ENCODE assay signal across 1 cellular context in the genomic region with DNA sequence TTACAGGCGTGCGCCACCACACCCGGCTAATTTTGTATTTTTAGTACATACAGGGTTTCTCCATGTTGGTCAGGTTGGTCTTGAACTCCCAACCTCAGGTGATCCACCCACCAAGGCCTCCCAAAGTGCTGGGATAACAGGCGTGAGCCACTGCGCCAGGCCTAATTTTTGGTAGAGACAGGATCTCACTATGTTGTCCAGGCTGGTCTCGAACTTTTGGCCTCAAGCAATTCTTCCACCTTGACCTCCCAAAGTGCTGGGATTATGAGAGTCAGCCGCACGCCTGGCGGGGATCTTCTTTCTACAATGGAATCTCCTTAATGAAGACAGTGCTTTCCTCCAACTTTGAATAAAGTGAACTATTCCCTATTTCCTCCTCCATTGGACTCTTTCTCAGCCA.
TF ChIP-seq lines count a peak whose summit lies in the region.

No MANE protein-coding gene starts in this region.

TF ChIP-seq in GM23338, 12 proteins besides CTCF, POLR2A, EP300 and RAD21:
- TF ChIP-seq EZH2phosphoT487 (IDR thresholded peaks at IDR 0.05; ENCODE audit: unreplicated experiment) (no peak), JUNB (IDR thresholded peaks at IDR 0.05; ENCODE audit: unreplicated experiment) (no peak), EZH2 (IDR thresholded peaks at IDR 0.05; ENCODE audit: low read depth, unreplicated experiment) (no peak), STAT1 (IDR thresholded peaks at IDR 0.05; ENCODE audit: unreplicated experiment) (no peak), ZNF331 (CRISPR knock-in tag; IDR thresholded peaks at IDR 0.05; ENCODE audit: low read depth) (no peak), ZNF114 (CRISPR knock-in tag; IDR thresholded peaks at IDR 0.05) (no peak)
- TF ChIP-seq, protein P1, sequence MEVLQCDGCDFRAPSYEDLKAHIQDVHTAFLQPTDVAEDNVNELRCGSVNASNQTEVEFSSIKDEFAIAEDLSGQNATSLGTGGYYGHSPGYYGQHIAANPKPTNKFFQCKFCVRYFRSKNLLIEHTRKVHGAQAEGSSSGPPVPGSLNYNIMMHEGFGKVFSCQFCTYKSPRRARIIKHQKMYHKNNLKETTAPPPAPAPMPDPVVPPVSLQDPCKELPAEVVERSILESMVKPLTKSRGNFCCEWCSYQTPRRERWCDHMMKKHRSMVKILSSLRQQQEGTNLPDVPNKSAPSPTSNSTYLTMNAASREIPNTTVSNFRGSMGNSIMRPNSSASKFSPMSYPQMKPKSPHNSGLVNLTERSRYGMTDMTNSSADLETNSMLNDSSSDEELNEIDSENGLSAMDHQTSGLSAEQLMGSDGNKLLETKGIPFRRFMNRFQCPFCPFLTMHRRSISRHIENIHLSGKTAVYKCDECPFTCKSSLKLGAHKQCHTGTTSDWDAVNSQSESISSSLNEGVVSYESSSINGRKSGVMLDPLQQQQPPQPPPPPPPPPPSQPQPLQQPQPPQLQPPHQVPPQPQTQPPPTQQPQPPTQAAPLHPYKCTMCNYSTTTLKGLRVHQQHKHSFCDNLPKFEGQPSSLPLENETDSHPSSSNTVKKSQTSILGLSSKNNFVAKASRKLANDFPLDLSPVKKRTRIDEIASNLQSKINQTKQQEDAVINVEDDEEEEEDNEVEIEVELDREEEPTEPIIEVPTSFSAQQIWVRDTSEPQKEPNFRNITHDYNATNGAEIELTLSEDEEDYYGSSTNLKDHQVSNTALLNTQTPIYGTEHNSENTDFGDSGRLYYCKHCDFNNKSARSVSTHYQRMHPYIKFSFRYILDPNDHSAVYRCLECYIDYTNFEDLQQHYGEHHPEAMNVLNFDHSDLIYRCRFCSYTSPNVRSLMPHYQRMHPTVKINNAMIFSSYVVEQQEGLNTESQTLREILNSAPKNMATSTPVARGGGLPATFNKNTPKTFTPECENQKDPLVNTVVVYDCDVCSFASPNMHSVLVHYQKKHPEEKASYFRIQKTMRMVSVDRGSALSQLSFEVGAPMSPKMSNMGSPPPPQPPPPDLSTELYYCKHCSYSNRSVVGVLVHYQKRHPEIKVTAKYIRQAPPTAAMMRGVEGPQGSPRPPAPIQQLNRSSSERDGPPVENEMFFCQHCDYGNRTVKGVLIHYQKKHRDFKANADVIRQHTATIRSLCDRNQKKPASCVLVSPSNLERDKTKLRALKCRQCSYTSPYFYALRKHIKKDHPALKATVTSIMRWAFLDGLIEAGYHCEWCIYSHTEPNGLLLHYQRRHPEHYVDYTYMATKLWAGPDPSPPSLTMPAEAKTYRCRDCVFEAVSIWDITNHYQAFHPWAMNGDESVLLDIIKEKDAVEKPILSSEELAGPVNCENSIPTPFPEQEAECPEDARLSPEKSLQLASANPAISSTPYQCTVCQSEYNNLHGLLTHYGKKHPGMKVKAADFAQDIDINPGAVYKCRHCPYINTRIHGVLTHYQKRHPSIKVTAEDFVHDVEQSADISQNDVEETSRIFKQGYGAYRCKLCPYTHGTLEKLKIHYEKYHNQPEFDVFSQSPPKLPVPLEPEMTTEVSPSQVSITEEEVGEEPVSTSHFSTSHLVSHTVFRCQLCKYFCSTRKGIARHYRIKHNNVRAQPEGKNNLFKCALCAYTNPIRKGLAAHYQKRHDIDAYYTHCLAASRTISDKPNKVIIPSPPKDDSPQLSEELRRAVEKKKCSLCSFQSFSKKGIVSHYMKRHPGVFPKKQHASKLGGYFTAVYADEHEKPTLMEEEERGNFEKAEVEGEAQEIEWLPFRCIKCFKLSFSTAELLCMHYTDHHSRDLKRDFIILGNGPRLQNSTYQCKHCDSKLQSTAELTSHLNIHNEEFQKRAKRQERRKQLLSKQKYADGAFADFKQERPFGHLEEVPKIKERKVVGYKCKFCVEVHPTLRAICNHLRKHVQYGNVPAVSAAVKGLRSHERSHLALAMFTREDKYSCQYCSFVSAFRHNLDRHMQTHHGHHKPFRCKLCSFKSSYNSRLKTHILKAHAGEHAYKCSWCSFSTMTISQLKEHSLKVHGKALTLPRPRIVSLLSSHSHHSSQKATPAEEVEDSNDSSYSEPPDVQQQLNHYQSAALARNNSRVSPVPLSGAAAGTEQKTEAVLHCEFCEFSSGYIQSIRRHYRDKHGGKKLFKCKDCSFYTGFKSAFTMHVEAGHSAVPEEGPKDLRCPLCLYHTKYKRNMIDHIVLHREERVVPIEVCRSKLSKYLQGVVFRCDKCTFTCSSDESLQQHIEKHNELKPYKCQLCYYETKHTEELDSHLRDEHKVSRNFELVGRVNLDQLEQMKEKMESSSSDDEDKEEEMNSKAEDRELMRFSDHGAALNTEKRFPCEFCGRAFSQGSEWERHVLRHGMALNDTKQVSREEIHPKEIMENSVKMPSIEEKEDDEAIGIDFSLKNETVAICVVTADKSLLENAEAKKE (CRISPR knock-in tag; IDR thresholded peaks at IDR 0.05) = no peak
- TF ChIP-seq, protein P2, sequence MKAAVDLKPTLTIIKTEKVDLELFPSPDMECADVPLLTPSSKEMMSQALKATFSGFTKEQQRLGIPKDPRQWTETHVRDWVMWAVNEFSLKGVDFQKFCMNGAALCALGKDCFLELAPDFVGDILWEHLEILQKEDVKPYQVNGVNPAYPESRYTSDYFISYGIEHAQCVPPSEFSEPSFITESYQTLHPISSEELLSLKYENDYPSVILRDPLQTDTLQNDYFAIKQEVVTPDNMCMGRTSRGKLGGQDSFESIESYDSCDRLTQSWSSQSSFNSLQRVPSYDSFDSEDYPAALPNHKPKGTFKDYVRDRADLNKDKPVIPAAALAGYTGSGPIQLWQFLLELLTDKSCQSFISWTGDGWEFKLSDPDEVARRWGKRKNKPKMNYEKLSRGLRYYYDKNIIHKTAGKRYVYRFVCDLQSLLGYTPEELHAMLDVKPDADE (IDR thresholded peaks at IDR 0.05) = no peak
